ENCODE assay signal across 12 cellular contexts in genomic region chr7:42164946-42165345, GRCh38.
A peak's percentile ranks its signal among the peaks of the same experiment; 100 is the strongest.
DNase-seq lines count a peak whose midpoint lies in the region; ATAC-seq and TF ChIP-seq lines count a peak whose summit lies in the region.
"Had no signal": no experiment of that assay in that cellular context is flagged by ENCODE, and none has a peak within 500 bp of the region (broad histone marks: within the 10 kb centered on the region; RNA-seq: fewer than 3 reads in every experiment).

No MANE protein-coding gene starts in this region.

- H3K4me1 Mint-ChIP-seq in activated CD4-positive, alpha-beta T cell treated with anti-CD3 and anti-CD28 coated beads for 36 hours: no peaks in the 10 kb centered on the region
- H3K4me1 Mint-ChIP-seq: CD14-positive monocyte; CD4-positive, alpha-beta memory T cell had no signal

- intact Hi-C loops in OCI-LY7 (cut with micrococcal nuclease; ENCODE audit: unreplicated experiment): no loop called here
- intact Hi-C loops in activated CD4-positive, alpha-beta T cell treated with anti-CD3 and anti-CD28 coated beads for 36 hours (cut with DNase I, micrococcal nuclease): no loop called here

- ATAC-seq in SK-N-SH treated with all-trans-retinoic acid at 6 μM for 48 hours: no peak
- ATAC-seq in activated CD4-positive, alpha-beta T cell treated with anti-CD3 and anti-CD28 coated beads for 36 hours: no peak

- DNase-seq in OCI-LY7 (ENCODE audit: low spot score) (peak; percentile 5), glomerular visceral epithelial cell (ENCODE audit: extremely low spot score) (peak; percentile 22), left kidney (ENCODE audit: low read depth, low spot score) (peak; percentile 51), LoVo (ENCODE audit: low spot score) (no peak), medulla oblongata (ENCODE audit: extremely low spot score) (no peak)
- no peak for DNase-seq in activated CD4-positive, alpha-beta T cell treated with anti-CD3 and anti-CD28 coated beads for 36 hours
- DNase-seq: AML-193; CD4-positive, alpha-beta memory T cell; H9; IMR-90 had no signal

- no TSS peak for BruUV-seq in OCI-LY7 (replicated peaks; lab: Mats Ljungman, UMichigan)

- peak; percentile 49 for TF ChIP-seq CTCF in OCI-LY7 (conservative IDR thresholded peaks at IDR 0.05; ENCODE audit: low read length)

- no peak overlapping the region for H2AFZ ChIP-seq in OCI-LY7 (ENCODE audit: low read length)

- H3K36me3 ChIP-seq in OCI-LY7 (ENCODE audit: insufficient read depth, low read length): no peaks in the 10 kb centered on the region

- no peaks in the 10 kb centered on the region for H3K9me3 ChIP-seq in OCI-LY7 (ENCODE audit: low read length)

- H3K9me2 ChIP-seq in OCI-LY7 (ENCODE audit: insufficient read depth, low read length): no peaks in the 10 kb centered on the region

- no peak overlapping the region for H3K4me3 Mint-ChIP-seq in activated CD4-positive, alpha-beta T cell treated with anti-CD3 and anti-CD28 coated beads for 36 hours
- H3K4me3 Mint-ChIP-seq: CD14-positive monocyte; CD4-positive, alpha-beta memory T cell; H9 had no signal

- CTCF ChIA-PET in OCI-LY7 (lab: Charles Lee; ENCODE audit: unreplicated experiment): no interaction called here
- CTCF ChIA-PET in activated CD4-positive, alpha-beta T cell treated with anti-CD3 and anti-CD28 coated beads for 36 hours (lab: Charles Lee): no interaction called here

- H3K27me3 Mint-ChIP-seq in activated CD4-positive, alpha-beta T cell treated with anti-CD3 and anti-CD28 coated beads for 36 hours: no peaks in the 10 kb centered on the region
- H3K27me3 Mint-ChIP-seq: CD4-positive, alpha-beta memory T cell had no signal

- no peaks in the 10 kb centered on the region for H3K9me3 Mint-ChIP-seq in activated CD4-positive, alpha-beta T cell treated with anti-CD3 and anti-CD28 coated beads for 36 hours (ENCODE audit: low read depth)
- H3K9me3 Mint-ChIP-seq: H9 had no signal

- no peaks in the 10 kb centered on the region for H4K20me1 ChIP-seq in OCI-LY7 (ENCODE audit: insufficient read depth, low read length)

- no peak overlapping the region for H3K27ac ChIP-seq in OCI-LY7 (ENCODE audit: low read depth, low read length, poor library complexity, severe bottlenecking)

- H3K4me2 ChIP-seq in OCI-LY7 (ENCODE audit: low read length): no peak overlapping the region

- H3K27ac Mint-ChIP-seq in activated CD4-positive, alpha-beta T cell treated with anti-CD3 and anti-CD28 coated beads for 36 hours: no peak overlapping the region
- H3K27ac Mint-ChIP-seq: CD14-positive monocyte; CD4-positive, alpha-beta memory T cell had no signal

- H3K36me3 Mint-ChIP-seq in activated CD4-positive, alpha-beta T cell treated with anti-CD3 and anti-CD28 coated beads for 36 hours (ENCODE audit: low read depth): no peaks in the 10 kb centered on the region
- H3K36me3 Mint-ChIP-seq: CD14-positive monocyte; CD4-positive, alpha-beta memory T cell had no signal

- no peak overlapping the region for H3K4me3 ChIP-seq in OCI-LY7 (ENCODE audit: low read depth, low read length, poor library complexity, severe bottlenecking)

- H3K4me1 ChIP-seq in OCI-LY7 (ENCODE audit: insufficient read depth, low read length, poor library complexity, severe bottlenecking): no peaks in the 10 kb centered on the region

- POLR2A ChIA-PET in OCI-LY7 (lab: Charles Lee): no interaction called here
- POLR2A ChIA-PET in activated CD4-positive, alpha-beta T cell treated with anti-CD3 and anti-CD28 coated beads for 36 hours (lab: Charles Lee): interaction anchor here (0.6 kb wide), 1 partner anchor 159 kb away, joined by 3 read pairs; no protein-coding TSS in a partner anchor

- no peaks in the 10 kb centered on the region for H3K79me2 ChIP-seq in OCI-LY7 (ENCODE audit: insufficient read depth, low read depth, low read length)

TF ChIP-seq in SK-N-SH treated with all-trans-retinoic acid at 6 μM for 48 hours, 23 proteins besides CTCF, POLR2A, EP300 and RAD21:
- no peak for TF ChIP-seq ZNF565 (CRISPR knock-in tag; conservative IDR thresholded peaks at IDR 0.05; ENCODE audit: low read depth)
- TF ChIP-seq PPARA (CRISPR knock-in tag; IDR thresholded peaks at IDR 0.05; ENCODE audit: borderline replicate concordance): no peak
- no peak for TF ChIP-seq PATZ1 (CRISPR knock-in tag; IDR thresholded peaks at IDR 0.05; ENCODE audit: borderline replicate concordance)
- TF ChIP-seq ZNF70 (CRISPR knock-in tag; IDR thresholded peaks at IDR 0.05): no peak
- TF ChIP-seq OSR1 (CRISPR knock-in tag; IDR thresholded peaks at IDR 0.05): no peak
- no peak for TF ChIP-seq ZFP3 (CRISPR knock-in tag; IDR thresholded peaks at IDR 0.05)
- TF ChIP-seq, protein P1, sequence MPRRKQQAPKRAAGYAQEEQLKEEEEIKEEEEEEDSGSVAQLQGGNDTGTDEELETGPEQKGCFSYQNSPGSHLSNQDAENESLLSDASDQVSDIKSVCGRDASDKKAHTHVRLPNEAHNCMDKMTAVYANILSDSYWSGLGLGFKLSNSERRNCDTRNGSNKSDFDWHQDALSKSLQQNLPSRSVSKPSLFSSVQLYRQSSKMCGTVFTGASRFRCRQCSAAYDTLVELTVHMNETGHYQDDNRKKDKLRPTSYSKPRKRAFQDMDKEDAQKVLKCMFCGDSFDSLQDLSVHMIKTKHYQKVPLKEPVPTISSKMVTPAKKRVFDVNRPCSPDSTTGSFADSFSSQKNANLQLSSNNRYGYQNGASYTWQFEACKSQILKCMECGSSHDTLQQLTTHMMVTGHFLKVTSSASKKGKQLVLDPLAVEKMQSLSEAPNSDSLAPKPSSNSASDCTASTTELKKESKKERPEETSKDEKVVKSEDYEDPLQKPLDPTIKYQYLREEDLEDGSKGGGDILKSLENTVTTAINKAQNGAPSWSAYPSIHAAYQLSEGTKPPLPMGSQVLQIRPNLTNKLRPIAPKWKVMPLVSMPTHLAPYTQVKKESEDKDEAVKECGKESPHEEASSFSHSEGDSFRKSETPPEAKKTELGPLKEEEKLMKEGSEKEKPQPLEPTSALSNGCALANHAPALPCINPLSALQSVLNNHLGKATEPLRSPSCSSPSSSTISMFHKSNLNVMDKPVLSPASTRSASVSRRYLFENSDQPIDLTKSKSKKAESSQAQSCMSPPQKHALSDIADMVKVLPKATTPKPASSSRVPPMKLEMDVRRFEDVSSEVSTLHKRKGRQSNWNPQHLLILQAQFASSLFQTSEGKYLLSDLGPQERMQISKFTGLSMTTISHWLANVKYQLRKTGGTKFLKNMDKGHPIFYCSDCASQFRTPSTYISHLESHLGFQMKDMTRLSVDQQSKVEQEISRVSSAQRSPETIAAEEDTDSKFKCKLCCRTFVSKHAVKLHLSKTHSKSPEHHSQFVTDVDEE (CRISPR knock-in tag; IDR thresholded peaks at IDR 0.05): no peak
- no peak for TF ChIP-seq ZC3H10 (CRISPR knock-in tag; IDR thresholded peaks at IDR 0.05)
- TF ChIP-seq CSDC2 (CRISPR knock-in tag; IDR thresholded peaks at IDR 0.05): no peak
- no peak for TF ChIP-seq CREB5 (CRISPR knock-in tag; IDR thresholded peaks at IDR 0.05; ENCODE audit: low read depth)
- TF ChIP-seq ZNF8 (CRISPR knock-in tag; IDR thresholded peaks at IDR 0.05): no peak
- TF ChIP-seq RARB (CRISPR knock-in tag; IDR thresholded peaks at IDR 0.05): no peak

Comparison
In these comparisons a context has a peak if more than half of its experiments do, and no peak if none do; other contexts are left out.
1. DNase-seq: peak in OCI-LY7 (single experiment), glomerular visceral epithelial cell (single experiment) and left kidney (single experiment); none in LoVo (single experiment), activated CD4-positive, alpha-beta T cell treated with anti-CD3 and anti-CD28 coated beads for 36 hours (single experiment) and medulla oblongata (single experiment).